Comparison of ENCODE assay signal across 8 cellular contexts in the genomic region with DNA sequence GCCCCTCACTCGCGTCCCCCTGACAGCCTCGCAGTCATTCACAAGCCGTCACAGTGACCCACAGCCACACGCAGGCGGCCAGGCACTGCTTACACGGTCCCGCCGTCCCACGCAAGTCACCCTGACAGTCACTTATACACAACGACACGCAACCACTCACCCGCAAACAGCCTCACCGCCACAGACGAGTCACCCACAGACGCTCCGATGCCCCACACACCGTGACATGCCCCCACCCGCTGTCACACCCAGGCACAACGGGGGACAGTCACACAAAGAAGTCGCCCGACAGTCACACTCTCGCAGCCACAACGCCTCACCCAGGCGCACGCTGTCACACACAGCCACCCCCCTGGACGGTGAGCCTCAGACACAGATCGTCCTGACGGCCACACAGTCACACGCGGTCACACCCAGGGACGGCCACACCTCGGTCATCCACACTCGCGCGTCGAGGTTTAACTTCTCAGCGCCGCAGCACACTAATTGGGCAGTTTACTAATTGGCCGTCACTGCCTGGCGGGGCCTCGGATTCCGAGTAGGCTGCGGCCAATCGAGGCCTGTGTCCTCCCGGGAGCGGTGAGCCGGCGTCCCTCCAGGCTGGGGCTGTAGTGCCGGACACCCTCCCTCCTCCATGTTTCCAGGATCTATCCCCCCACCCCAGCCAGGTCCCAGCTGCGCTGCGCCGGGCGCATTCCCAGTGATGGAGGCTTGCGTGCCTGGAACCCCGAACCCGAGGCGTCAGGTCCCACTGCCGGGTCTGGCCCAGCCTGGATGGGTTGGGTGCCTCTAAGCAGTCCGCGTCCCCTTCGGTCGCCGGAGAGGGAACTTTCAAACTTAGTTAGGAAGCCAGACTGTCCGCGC. TPM values are rescaled to one million over a fixed set of nuclear protein-coding genes. Genes with fewer than 3 reads are reported as not detected.
DNase-seq lines count a peak whose midpoint lies in the region; ATAC-seq, FAIRE-seq and TF ChIP-seq lines count a peak whose summit lies in the region.

No MANE protein-coding gene starts in this region.

- no peak overlapping the region for H4K5ac ChIP-seq in mesendoderm (ENCODE audit: low read length)

- H2AK5ac ChIP-seq in mesendoderm (ENCODE audit: low read length): no peak overlapping the region

- H4K8ac ChIP-seq in mesendoderm (ENCODE audit: low read depth, low read length): no peak overlapping the region

- peak overlapping the region; percentile 86 for H3K4me2 ChIP-seq in mesendoderm (ENCODE audit: low read length)

- peak overlapping the region; percentile 97 for H3K23ac ChIP-seq in mesendoderm (ENCODE audit: low read length)

- no peak for ATAC-seq in thoracic aorta (ENCODE audit: insufficient number of reproducible peaks, low FRiP score, low read depth)
- ATAC-seq in GM19395 (IDR thresholded peaks at IDR 0.05; ENCODE audit: unreplicated experiment): no peak

- no peak overlapping the region for H2BK120ac ChIP-seq in mesendoderm (ENCODE audit: low read depth, low read length)

- peak overlapping the region; percentile 50 for H3K9ac ChIP-seq in mesendoderm (ENCODE audit: low read length)

- no CpG with 5 or more reads among the region's 66 CpGs for WGBS in mesendoderm (ENCODE audit: extremely low coverage, insufficient coverage, low lambda C conversion rate)

- H3K9me3 ChIP-seq in thoracic aorta: peaks cover 14% of the 10 kb centered on the region

- H3K56ac ChIP-seq in mesendoderm (ENCODE audit: low read length): peak overlapping the region; percentile 84

- peaks cover 2% of the 10 kb centered on the region for H3K27me3 ChIP-seq in mesendoderm (ENCODE audit: insufficient read depth, low read length, poor library complexity)
- H3K27me3 ChIP-seq in thoracic aorta (replicated peaks; ENCODE audit: insufficient read depth): no peaks in the 10 kb centered on the region

- H3K4ac ChIP-seq in mesendoderm (ENCODE audit: low read depth, low read length): no peak overlapping the region

- no peak for FAIRE-seq in D721Med (lab: Jason Lieb, UNC)

- peak; percentile 38 for DNase-seq in NCI-H345 (lab: John Stamatoyannopoulos, UW)
- DNase-seq in NCI-H345 treated with DMSO at 0.1 percent for 48 hours (lab: John Stamatoyannopoulos, UW; ENCODE audit: unreplicated experiment): no peak
- DNase-seq in dermis blood vessel endothelial cell: peak; percentile 46
- peak; percentile 54 for DNase-seq in mesendoderm
- no peak for DNase-seq in thoracic aorta (ENCODE audit: low spot score)
- no peak for DNase-seq in D721Med (ENCODE audit: insufficient read length, low spot score)

- no peak overlapping the region for H3K27ac ChIP-seq in mesendoderm (ENCODE audit: low read depth, low read length)
- H3K27ac ChIP-seq in thoracic aorta: peak overlapping the region; percentile 31 to 63

- no peaks in the 10 kb centered on the region for H3K79me2 ChIP-seq in mesendoderm (ENCODE audit: control insufficient read depth, insufficient read depth, low read length)

- H3K36me3 ChIP-seq in mesendoderm (ENCODE audit: control insufficient read depth, insufficient read depth, low read length): no peaks in the 10 kb centered on the region
- no peaks in the 10 kb centered on the region for H3K36me3 ChIP-seq in thoracic aorta

- TF ChIP-seq CTCF in WI38 (IDR thresholded peaks at IDR 0.05; ENCODE audit: low read depth, low read length): no peak
- no peak for TF ChIP-seq CTCF in thoracic aorta (IDR thresholded peaks at IDR 0.05)
- TF ChIP-seq CTCF in D721Med (IDR thresholded peaks at IDR 0.05; ENCODE audit: insufficient read depth, missing control alignments): no peak

- no peak overlapping the region for H3K18ac ChIP-seq in mesendoderm (ENCODE audit: low read length)

- H2BK5ac ChIP-seq in mesendoderm (ENCODE audit: low read length): no peak overlapping the region

- peaks cover 5% of the 10 kb centered on the region for H3K4me1 ChIP-seq in mesendoderm (ENCODE audit: control insufficient read depth, low read depth, low read length)
- peaks cover 0 to 13% of the 10 kb centered on the region in 2 donors for H3K4me1 ChIP-seq in thoracic aorta (ENCODE audit: control insufficient read depth in 1 of 2, low read depth in 2 of 2)

- H2BK15ac ChIP-seq in mesendoderm (replicated peaks; ENCODE audit: low read depth): no peak overlapping the region

- H3K4me3 ChIP-seq in WI38 (ENCODE audit: low read depth, low read length) (peak overlapping the region; percentile 77), mesendoderm (ENCODE audit: low read length) (peak overlapping the region; percentile 25), thoracic aorta (peak overlapping the region; percentile 79)

- H3K79me1 ChIP-seq in mesendoderm (ENCODE audit: low read length): no peaks in the 10 kb centered on the region

RNA-seq across cellular contexts. Expression of gene TOX2, which starts 0.8 kb away (rescaled TPM):
- total RNA-seq in dermis blood vessel endothelial cell: 0.88 and 1.5 TPM in 2 replicates
- polyA plus RNA-seq in mesendoderm (2013, experiment 1 of 2): 3.4 TPM
- polyA plus RNA-seq in mesendoderm (2013, experiment 2 of 2): 3.7 TPM
- 10 to 100 TPM in 1 of 2 donors, 1 to 10 TPM in 1; 4.2 to 14.6 TPM for total RNA-seq in thoracic aorta

Comparison
In these comparisons a context has a peak if more than half of its experiments do, and no peak if none do; other contexts are left out.
1. DNase-seq: peak in NCI-H345 (single experiment), dermis blood vessel endothelial cell (single experiment) and mesendoderm (single experiment); none in NCI-H345 treated with DMSO at 0.1 percent for 48 hours (single experiment), thoracic aorta (single experiment) and D721Med (single experiment).
2. H3K4me3 ChIP-seq: peak in every context shown above with its lines; median percentile 79 in thoracic aorta; 77 in WI38; 25 in mesendoderm.